8 cellular contexts compared by ENCODE assay signal in the genomic region with DNA sequence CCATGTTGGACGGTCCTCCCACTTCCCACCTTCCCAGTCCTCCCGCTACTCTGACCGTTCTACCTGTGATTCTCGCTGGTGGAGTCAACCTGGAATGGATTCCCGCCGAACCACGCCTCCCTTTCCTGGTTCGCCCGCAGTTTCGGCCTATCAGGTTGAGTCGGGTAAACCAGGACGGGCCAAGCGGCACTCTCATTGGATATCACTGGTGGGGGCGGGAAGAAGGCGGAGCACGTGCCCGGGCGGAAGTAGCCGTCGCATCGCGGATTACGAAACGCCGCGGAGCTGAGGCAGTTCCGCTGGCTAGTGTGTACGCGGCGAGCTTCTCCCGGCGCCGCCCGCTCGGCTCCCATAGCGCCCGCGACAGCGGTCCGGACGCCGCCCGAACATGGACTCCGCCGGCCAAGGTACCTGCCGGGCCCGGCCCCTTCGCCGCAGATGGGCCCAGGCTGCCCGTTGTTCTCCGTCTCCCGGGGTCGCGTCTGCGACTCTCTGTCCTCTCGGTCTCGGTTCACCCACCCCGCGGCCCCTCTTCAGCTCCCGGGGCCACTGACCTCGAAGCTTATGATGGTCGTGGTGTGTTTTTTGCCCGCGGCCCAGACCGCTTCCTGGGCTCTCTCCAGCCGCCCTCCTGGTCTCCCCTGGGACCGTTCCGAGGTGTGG. TPM values are rescaled to one million over a fixed set of nuclear protein-coding genes. Genes with fewer than 3 reads are reported as not detected.
DNase-seq lines count a peak whose midpoint lies in the region; ATAC-seq and TF ChIP-seq lines count a peak whose summit lies in the region.

A gene (plus strand): TSS at position 293 of the 663 bp plus-strand sequence. CDS start 96 bp downstream, at position 389.

- H4K8ac ChIP-seq in H9 (replicated peaks; ENCODE audit: insufficient read length, low read depth, low read length) = no peak within 1 kb of the TSS

- 0 out of 2 replicates have a peak, but pooled peaks cover 2% of the 10 kb centered on the region for H3K36me3 ChIP-seq in MM.1S (replicated peaks; ENCODE audit: insufficient read depth, low read length)

- no peak within 1 kb of the TSS for H3T11ph ChIP-seq in H9 (ENCODE audit: low read length)

- peaks cover 5% of the 10 kb centered on the region; the same call in 1 of the 2 replicates for H3K79me2 ChIP-seq in H9 (ENCODE audit: insufficient read depth, low read length)
- peaks cover 56% of the 10 kb centered on the region for H3K79me2 ChIP-seq in MM.1S (ENCODE audit: low read length)

- H3K4me2 ChIP-seq in H9 (ENCODE audit: insufficient read depth, insufficient read length, low read length) = peak within 1 kb of the TSS; percentile 77
- peak within 1 kb of the TSS; percentile 96 for H3K4me2 ChIP-seq in MM.1S (ENCODE audit: low read depth, low read length)

- H2BK5ac ChIP-seq in H9 (ENCODE audit: insufficient read length, low read length) = no peak within 1 kb of the TSS

- peak within 1 kb of the TSS; percentile 31 for H3K14ac ChIP-seq in H9 (ENCODE audit: insufficient read depth, low read length)

- H3K9me2 ChIP-seq in MM.1S (replicated peaks; ENCODE audit: insufficient read depth, low read length) = no peaks in the 10 kb centered on the region

- no peak within 1 kb of the TSS for H2BK15ac ChIP-seq in H9 (ENCODE audit: low read depth, low read length)

- H2AFZ ChIP-seq in H9 (ENCODE audit: low read length) (no peak within 1 kb of the TSS), MM.1S (ENCODE audit: low read length) (peak within 1 kb of the TSS; percentile 91)

- H3K36me3 Mint-ChIP-seq in H9 (ENCODE audit: insufficient read depth in 1 of 3, low read depth in 3 of 3) (peaks cover 13 to 34% (median 33%) of the 10 kb centered on the region in 3 experiments), nephron progenitor cell (ENCODE audit: low read depth) (peaks cover 24% of the 10 kb centered on the region)

- H3K9me3 Mint-ChIP-seq in H9 = 0 out of 5 replicates have a peak, but pooled peaks cover 0 to 2% of the 10 kb centered on the region in 2 experiments
- no peaks in the 10 kb centered on the region for H3K9me3 Mint-ChIP-seq in nephron progenitor cell
- no peaks in the 10 kb centered on the region for H3K9me3 Mint-ChIP-seq in stimulated activated naive CD8-positive, alpha-beta T cell treated with anti-CD3 and anti-CD28 coated beads, Interleukin-15, amount 100 ng/mL, for 72 hours

- no peak within 1 kb of the TSS for H2BK120ac ChIP-seq in H9 (ENCODE audit: low read depth, low read length, poor library complexity, severe bottlenecking)

- no peaks in the 10 kb centered on the region for H3K9me3 ChIP-seq in H9 (ENCODE audit: control insufficient read depth, low read depth, low read length)
- no peaks in the 10 kb centered on the region for H3K9me3 ChIP-seq in MM.1S (replicated peaks; ENCODE audit: insufficient read depth, low read length)

- H3K4me1 ChIP-seq in H9 (ENCODE audit: insufficient read depth, low read length) = no peaks in the 10 kb centered on the region
- peaks cover 8% of the 10 kb centered on the region for H3K4me1 ChIP-seq in MM.1S (ENCODE audit: low read length)

- H4K91ac ChIP-seq in H9 (ENCODE audit: insufficient read length, low read depth, low read length) = no peak within 1 kb of the TSS

- H2BK20ac ChIP-seq in H9 (ENCODE audit: low read depth, low read length, poor library complexity, severe bottlenecking) = no peak within 1 kb of the TSS

- peaks cover 5% of the 10 kb centered on the region for H3K79me1 ChIP-seq in H9 (ENCODE audit: insufficient read depth, low read depth, low read length, poor library complexity, severe bottlenecking)

- H3K18ac ChIP-seq in H9 (ENCODE audit: insufficient read length, low read depth, low read length) = no peak within 1 kb of the TSS

- peak; percentile 88 for ATAC-seq in stimulated activated naive CD8-positive, alpha-beta T cell treated with anti-CD3 and anti-CD28 coated beads, Interleukin-15, amount 100 ng/mL, for 72 hours

- H3K27ac ChIP-seq in H9 (ENCODE audit: insufficient read length, low read depth, low read length) (no peak within 1 kb of the TSS), MM.1S (ENCODE audit: low read length) (peak within 1 kb of the TSS; percentile 70)

- peak within 1 kb of the TSS; percentile 92 for H3K4me3 ChIP-seq in MM.1S (ENCODE audit: low read length)

- peaks cover 3% of the 10 kb centered on the region for H3K23me2 ChIP-seq in H9 (ENCODE audit: insufficient read length, low read depth, low read length, poor library complexity, severe bottlenecking)

- H3K27me3 ChIP-seq in H9 (ENCODE audit: insufficient read depth, low read length) (no peaks in the 10 kb centered on the region), MM.1S (replicated peaks; ENCODE audit: insufficient read depth, low read length) (no peaks in the 10 kb centered on the region)

- peaks cover 20% of the 10 kb centered on the region; the same call in 1 of the 2 replicates for H3F3A ChIP-seq in MM.1S (ENCODE audit: insufficient read depth, low read length)

- peak within 1 kb of the TSS; percentile 80 for H3K9ac ChIP-seq in H9 (ENCODE audit: extremely low read depth, insufficient read length, low read length)
- H3K9ac ChIP-seq in MM.1S (ENCODE audit: low read length) = peak within 1 kb of the TSS; percentile 87

- H4K5ac ChIP-seq in H9 (ENCODE audit: insufficient read length, low read depth, low read length) = no peak within 1 kb of the TSS

- DNase-seq in ELR (ENCODE audit: low read depth) = peak; percentile 100
- DNase-seq in H9 = peak; percentile 100
- peak; percentile 98 for DNase-seq in MM.1S
- DNase-seq in SIG-M5 (lab: John Stamatoyannopoulos, UW) = peak; percentile 84
- DNase-seq in activated gamma-delta T cell (lab: John Stamatoyannopoulos, UW) = peak; percentile 84
- DNase-seq in fibroblast of the conjunctiva (ENCODE audit: low read depth) = peak; percentile 94
- peak; percentile 96 for DNase-seq in nephron progenitor cell
- peak; percentile 95 to 97 for DNase-seq in stimulated activated naive CD8-positive, alpha-beta T cell treated with anti-CD3 and anti-CD28 coated beads, Interleukin-15, amount 100 ng/mL, for 72 hours

- H3K27ac Mint-ChIP-seq in H9 (peak within 1 kb of the TSS; percentile 96 to 98 (median 96)), nephron progenitor cell (peak within 1 kb of the TSS; percentile 95)
- H3K27ac Mint-ChIP-seq in stimulated activated naive CD8-positive, alpha-beta T cell treated with anti-CD3 and anti-CD28 coated beads, Interleukin-15, amount 100 ng/mL, for 72 hours = peak within 1 kb of the TSS; percentile 98

- H3K56ac ChIP-seq in H9 (ENCODE audit: insufficient read length, low read depth, low read length) = no peak within 1 kb of the TSS

- H3K27me3 Mint-ChIP-seq in H9 (ENCODE audit: low read depth) (no peaks in the 10 kb centered on the region), nephron progenitor cell (ENCODE audit: low read depth, poor library complexity) (peaks cover 5% of the 10 kb centered on the region)
- H3K27me3 Mint-ChIP-seq in stimulated activated naive CD8-positive, alpha-beta T cell treated with anti-CD3 and anti-CD28 coated beads, Interleukin-15, amount 100 ng/mL, for 72 hours = no peaks in the 10 kb centered on the region

- H2AK5ac ChIP-seq in H9 (ENCODE audit: insufficient read length, low read length) = no peak within 1 kb of the TSS

- no peak for TF ChIP-seq CTCF in H9 (conservative IDR thresholded peaks at IDR 0.05)
- no peak for TF ChIP-seq CTCF in MM.1S (IDR thresholded peaks at IDR 0.05; ENCODE audit: low read length)
- no peak for TF ChIP-seq CTCF in nephron progenitor cell (IDR thresholded peaks at IDR 0.05)

- WGBS in H9 (ENCODE audit: extremely low coverage, insufficient read length, low lambda C conversion rate) = no CpG with 5 or more reads among the region's 68 CpGs

- H3K4ac ChIP-seq in H9 (ENCODE audit: low read depth, low read length) = no peak within 1 kb of the TSS

- H3K4me1 Mint-ChIP-seq in H9 (peaks cover 16 to 27% of the 10 kb centered on the region in 2 experiments), nephron progenitor cell (peaks cover 35% of the 10 kb centered on the region)
- H3K4me1 Mint-ChIP-seq in stimulated activated naive CD8-positive, alpha-beta T cell treated with anti-CD3 and anti-CD28 coated beads, Interleukin-15, amount 100 ng/mL, for 72 hours = peaks cover 45% of the 10 kb centered on the region

- H4K20me1 ChIP-seq in H9 (ENCODE audit: control insufficient read depth, insufficient read depth, insufficient read length) = no peaks in the 10 kb centered on the region
- H4K20me1 ChIP-seq in MM.1S (ENCODE audit: insufficient read depth, low read length) = no peaks in the 10 kb centered on the region

- H2BK12ac ChIP-seq in H9 (ENCODE audit: insufficient read length, low read depth, low read length) = no peak within 1 kb of the TSS

- H3K23ac ChIP-seq in H9 (ENCODE audit: insufficient read length, low read depth, low read length) = no peak within 1 kb of the TSS

- H3K4me3 Mint-ChIP-seq in H9 (peak within 1 kb of the TSS; percentile 91 to 93), nephron progenitor cell (peak within 1 kb of the TSS; percentile 95)
- H3K4me3 Mint-ChIP-seq in stimulated activated naive CD8-positive, alpha-beta T cell treated with anti-CD3 and anti-CD28 coated beads, Interleukin-15, amount 100 ng/mL, for 72 hours = peak within 1 kb of the TSS; percentile 88 to 89

RNA-seq across cellular contexts. Expression of the gene that starts here (rescaled TPM):
- total RNA-seq in H9 (2021) = 94.1 and 98.4 TPM in 2 replicates
